Comparison of ENCODE assay signal across 9 cellular contexts in genomic region chr21:42120056-42120903, GRCh38. TPM values are rescaled to one million over a fixed set of nuclear protein-coding genes. Genes with fewer than 3 reads are reported as not detected.
DNase-seq lines count a peak whose midpoint lies in the region; ATAC-seq and TF ChIP-seq lines count a peak whose summit lies in the region.
"Had no signal": no experiment of that assay in that cellular context is flagged by ENCODE, and none has a peak within 500 bp of the region (broad histone marks: within the 10 kb centered on the region; RNA-seq: fewer than 3 reads in every experiment).

No MANE protein-coding gene starts in this region.

- peak overlapping the region; percentile 60; the same call in 1 of the 2 replicates for H3K9ac ChIP-seq in BLaER1

- DNase-seq in NCI-H2081 (lab: John Stamatoyannopoulos, UW) (peak; percentile 74 to 93), T47D (ENCODE audit: low read depth in 1 of 2, low spot score in 1 of 2) (peak; percentile 59 to 91), cortex of kidney (lab: John Stamatoyannopoulos, UW) (no peak), nephron progenitor cell (no peak)
- no peak for DNase-seq in activated T-helper 2 cell treated with anti-CD3 and anti-CD28 coated beads, Interferon-gamma antibody, Interleukin-2, Interleukin-4, amounts not matched to agents 10 μg/mL and 5 μg/mL and 100 μg/mL, durations not matched to agents 14 hours and 24 hours and 36 hours (ENCODE audit: low spot score)
- DNase-seq in activated CD4-positive, CD25-positive, alpha-beta regulatory T cell treated with anti-CD3 and anti-CD28 coated beads, Interleukin-2, amount 50 U/mL, for 72 hours = no peak

- H4K20me1 ChIP-seq in BLaER1 = no peaks in the 10 kb centered on the region

- H3K9me3 Mint-ChIP-seq in nephron progenitor cell = no peaks in the 10 kb centered on the region
- H3K9me3 Mint-ChIP-seq in activated T-helper 2 cell treated with anti-CD3 and anti-CD28 coated beads, Interferon-gamma antibody, Interleukin-2, Interleukin-4, amounts not matched to agents 10 μg/mL and 5 μg/mL and 100 μg/mL, durations not matched to agents 14 hours and 24 hours and 36 hours = no peaks in the 10 kb centered on the region
- H3K9me3 Mint-ChIP-seq: activated naive CD4-positive, alpha-beta T cell treated with anti-CD3 and anti-CD28 coated beads, Interleukin-2, amount 50 U/mL, for 24 hours had no signal

- H3K27me3 Mint-ChIP-seq in nephron progenitor cell (ENCODE audit: low read depth, poor library complexity) = peaks cover 38% of the 10 kb centered on the region
- H3K27me3 Mint-ChIP-seq in activated T-helper 2 cell treated with anti-CD3 and anti-CD28 coated beads, Interferon-gamma antibody, Interleukin-2, Interleukin-4, amounts not matched to agents 10 μg/mL and 5 μg/mL and 100 μg/mL, durations not matched to agents 14 hours and 24 hours and 36 hours (ENCODE audit: low read depth) = peaks cover 42% of the 10 kb centered on the region

- H3K27ac ChIP-seq in BLaER1 = peak overlapping the region; percentile 74; the same call in 1 of the 2 replicates

- H3K36me3 ChIP-seq in BLaER1 = no peaks in the 10 kb centered on the region

- no peaks in the 10 kb centered on the region for H3K9me3 ChIP-seq in BLaER1

- peak overlapping the region; percentile 46 for H3K4me3 ChIP-seq in BLaER1

- no peaks in the 10 kb centered on the region for H3K36me3 Mint-ChIP-seq in nephron progenitor cell (ENCODE audit: low read depth)
- no peaks in the 10 kb centered on the region for H3K36me3 Mint-ChIP-seq in activated T-helper 2 cell treated with anti-CD3 and anti-CD28 coated beads, Interferon-gamma antibody, Interleukin-2, Interleukin-4, amounts not matched to agents 10 μg/mL and 5 μg/mL and 100 μg/mL, durations not matched to agents 14 hours and 24 hours and 36 hours (ENCODE audit: low read depth)

- H3K27ac Mint-ChIP-seq in nephron progenitor cell = no peak overlapping the region
- no peak overlapping the region for H3K27ac Mint-ChIP-seq in activated T-helper 2 cell treated with anti-CD3 and anti-CD28 coated beads, Interferon-gamma antibody, Interleukin-2, Interleukin-4, amounts not matched to agents 10 μg/mL and 5 μg/mL and 100 μg/mL, durations not matched to agents 14 hours and 24 hours and 36 hours

- H3K4me1 ChIP-seq in BLaER1 = peaks cover 95% of the 10 kb centered on the region

- intact Hi-C loops in activated T-helper 2 cell treated with anti-CD3 and anti-CD28 coated beads, Interferon-gamma antibody, Interleukin-2, Interleukin-4, amounts not matched to agents 10 μg/mL and 5 μg/mL and 100 μg/mL, durations not matched to agents 14 hours and 24 hours and 36 hours (cut with micrococcal nuclease) = no loop called here

- no peak for TF ChIP-seq CTCF in nephron progenitor cell (IDR thresholded peaks at IDR 0.05)

- no peaks in the 10 kb centered on the region for H3K27me3 ChIP-seq in BLaER1

- H3K4me3 Mint-ChIP-seq in nephron progenitor cell = no peak overlapping the region
- no peak overlapping the region for H3K4me3 Mint-ChIP-seq in activated T-helper 2 cell treated with anti-CD3 and anti-CD28 coated beads, Interferon-gamma antibody, Interleukin-2, Interleukin-4, amounts not matched to agents 10 μg/mL and 5 μg/mL and 100 μg/mL, durations not matched to agents 14 hours and 24 hours and 36 hours (ENCODE audit: low read depth)
- H3K4me3 Mint-ChIP-seq: activated naive CD4-positive, alpha-beta T cell treated with anti-CD3 and anti-CD28 coated beads, Interleukin-2, amount 50 U/mL, for 24 hours had no signal

- in situ Hi-C loops in T47D (cut with HindIII; ENCODE audit: low pct_unique_long_range_greater_than_20kb, low sequenced_read_pairs) = no loop called here

- H3K4me2 ChIP-seq in BLaER1 = peak overlapping the region; percentile 94

- H3K4me1 Mint-ChIP-seq in nephron progenitor cell = peaks cover 48% of the 10 kb centered on the region
- peaks cover 32% of the 10 kb centered on the region for H3K4me1 Mint-ChIP-seq in activated T-helper 2 cell treated with anti-CD3 and anti-CD28 coated beads, Interferon-gamma antibody, Interleukin-2, Interleukin-4, amounts not matched to agents 10 μg/mL and 5 μg/mL and 100 μg/mL, durations not matched to agents 14 hours and 24 hours and 36 hours (ENCODE audit: low read depth)

- ATAC-seq in HG02588 (IDR thresholded peaks at IDR 0.05; ENCODE audit: unreplicated experiment) = peak; percentile 45

RNA-seq across cellular contexts. Expression of gene UMODL1, which starts 49.2 kb away (rescaled TPM):
- not detected in 2 replicates for total RNA-seq in activated T-helper 2 cell treated with anti-CD3 and anti-CD28 coated beads, Interferon-gamma antibody, Interleukin-2, Interleukin-4, amounts not matched to agents 10 μg/mL and 5 μg/mL and 100 μg/mL, durations not matched to agents 14 hours and 24 hours and 36 hours

Comparison
In these comparisons a context has a peak if more than half of its experiments do, and no peak if none do; other contexts are left out.
1. DNase-seq: peak in NCI-H2081 (2 of 2) and T47D (2 of 2); none in cortex of kidney (single experiment), nephron progenitor cell (single experiment), activated T-helper 2 cell treated with anti-CD3 and anti-CD28 coated beads, Interferon-gamma antibody, Interleukin-2, Interleukin-4, amounts not matched to agents 10 μg/mL and 5 μg/mL and 100 μg/mL, durations not matched to agents 14 hours and 24 hours and 36 hours (single experiment) and activated CD4-positive, CD25-positive, alpha-beta regulatory T cell treated with anti-CD3 and anti-CD28 coated beads, Interleukin-2, amount 50 U/mL, for 72 hours (single experiment).